ENCODE assay signal across 18 cellular contexts in genomic region chr7:148397985-148398384, GRCh38.
DNase-seq lines count a peak whose midpoint lies in the region; TF ChIP-seq lines count a peak whose summit lies in the region.
"Had no signal": no experiment of that assay in that cellular context is flagged by ENCODE, and none has a peak within 500 bp of the region (broad histone marks: within the 10 kb centered on the region; RNA-seq: fewer than 3 reads in every experiment).

No MANE protein-coding gene starts in this region.

- H3K27ac Mint-ChIP-seq in H9 = peak overlapping the region; percentile 31 to 62 (median 50); a peak in 3 of 7 replicates
- H3K27ac Mint-ChIP-seq: CD4-positive, CD25-positive, alpha-beta regulatory T cell had no signal

- H3K79me2 ChIP-seq in H9 (ENCODE audit: insufficient read depth, low read length) (no peaks in the 10 kb centered on the region), KMS-11 (ENCODE audit: insufficient read depth, low read depth) (no peaks in the 10 kb centered on the region)

- H3K56ac ChIP-seq in H9 (ENCODE audit: insufficient read length, low read depth, low read length) = no peak overlapping the region

- H3K4ac ChIP-seq in H9 (ENCODE audit: low read depth, low read length) = no peak overlapping the region

- no peaks in the 10 kb centered on the region for H3K23me2 ChIP-seq in H9 (ENCODE audit: insufficient read length, low read depth, low read length, poor library complexity, severe bottlenecking)

- no peak overlapping the region for H3T11ph ChIP-seq in H9 (ENCODE audit: low read length)

- H2BK12ac ChIP-seq in H9 (ENCODE audit: insufficient read length, low read depth, low read length) = no peak overlapping the region

- H2BK5ac ChIP-seq in H9 (ENCODE audit: insufficient read length, low read length) = no peak overlapping the region

- TF ChIP-seq CTCF in H9 (conservative IDR thresholded peaks at IDR 0.05) (no peak), KMS-11 (conservative IDR thresholded peaks at IDR 0.05; ENCODE audit: low read depth, low read length) (no peak), esophagus muscularis mucosa (IDR thresholded peaks at IDR 0.05) (no peak)

- no peak overlapping the region for H2AK5ac ChIP-seq in H9 (ENCODE audit: insufficient read length, low read length)

- TF ChIP-seq EP300 in esophagus muscularis mucosa (IDR thresholded peaks at IDR 0.05) = no peak

- DNase-seq in H9 (no peak), esophagus muscularis mucosa (ENCODE audit: extremely low spot score) (peak; percentile 42), SJCRH30 (no peak), NCI-H146 (lab: John Stamatoyannopoulos, UW) (no peak)
- no peak for DNase-seq in stimulated activated naive CD4-positive, alpha-beta T cell treated with Interleukin-2 at 50 U/mL for 16 hours (lab: John Stamatoyannopoulos, UW)
- no peak for DNase-seq in stimulated activated CD4-positive, alpha-beta T cell treated with anti-CD3 and anti-CD28 coated beads, Interleukin-2, amount 100 ng/mL, for 24 hours
- DNase-seq: EL, GF-D8, GOT3, IMR-90, NCI-H1105, NCI-H2171, NCI-H345, NCI-H524, NCI-H774, Peyer's patch had no signal

- no peaks in the 10 kb centered on the region for H3K9me3 Mint-ChIP-seq in H9
- H3K9me3 Mint-ChIP-seq: CD4-positive, CD25-positive, alpha-beta regulatory T cell had no signal

- H3K9me3 ChIP-seq in H9 (ENCODE audit: control insufficient read depth, low read depth, low read length) = no peaks in the 10 kb centered on the region
- H3K9me3 ChIP-seq in esophagus muscularis mucosa = no peaks in the 10 kb centered on the region
- H3K9me3 ChIP-seq in SJCRH30 (replicated peaks) = no peaks in the 10 kb centered on the region
- H3K9me3 ChIP-seq: Peyer's patch had no signal

- H4K8ac ChIP-seq in H9 (replicated peaks; ENCODE audit: insufficient read length, low read depth, low read length) = no peak overlapping the region

- intact Hi-C loops in esophagus muscularis mucosa (cut with DNase I) = no loop called here

- no peak overlapping the region for H3K14ac ChIP-seq in H9 (ENCODE audit: insufficient read depth, low read length)

- H3K36me3 ChIP-seq in KMS-11 (ENCODE audit: insufficient read depth) (no peaks in the 10 kb centered on the region), esophagus muscularis mucosa (no peaks in the 10 kb centered on the region), SJCRH30 (no peaks in the 10 kb centered on the region)
- H3K36me3 ChIP-seq: Peyer's patch had no signal

- H3K4me3 ChIP-seq in KMS-11 (IDR thresholded peaks at IDR 0.05; ENCODE audit: insufficient read depth, low read depth, low read length) (no peak overlapping the region), esophagus muscularis mucosa (no peak overlapping the region), SJCRH30 (no peak overlapping the region)
- H3K4me3 ChIP-seq: Peyer's patch had no signal

- H3K23ac ChIP-seq in H9 (ENCODE audit: insufficient read length, low read depth, low read length) = no peak overlapping the region

- no peak overlapping the region for H2BK120ac ChIP-seq in H9 (ENCODE audit: low read depth, low read length, poor library complexity, severe bottlenecking)

- H4K91ac ChIP-seq in H9 (ENCODE audit: insufficient read length, low read depth, low read length) = no peak overlapping the region

- peaks cover 0 to 5% (median 4%) of the 10 kb centered on the region in 3 experiments; a peak in 3 of 7 replicates for H3K36me3 Mint-ChIP-seq in H9 (ENCODE audit: insufficient read depth in 1 of 3, low read depth in 3 of 3)
- H3K36me3 Mint-ChIP-seq: CD4-positive, CD25-positive, alpha-beta regulatory T cell had no signal

- no peak for TF ChIP-seq POLR2A in esophagus muscularis mucosa (IDR thresholded peaks at IDR 0.05; ENCODE audit: low read depth)

- no peak overlapping the region for H3K18ac ChIP-seq in H9 (ENCODE audit: insufficient read length, low read depth, low read length)

- no peak overlapping the region for H3K4me3 Mint-ChIP-seq in H9
- H3K4me3 Mint-ChIP-seq: CD4-positive, CD25-positive, alpha-beta regulatory T cell had no signal

- peaks cover 2% of the 10 kb centered on the region for H3K79me1 ChIP-seq in H9 (ENCODE audit: insufficient read depth, low read depth, low read length, poor library complexity, severe bottlenecking)

- H3K4me1 Mint-ChIP-seq in H9 = peaks cover 80 to 83% of the 10 kb centered on the region in 2 experiments

- H3K4me2 ChIP-seq in H9 (ENCODE audit: insufficient read depth, insufficient read length, low read length) (no peak overlapping the region), KMS-11 (peak overlapping the region; percentile 56; the same call in 1 of the 2 replicates)

- H2BK20ac ChIP-seq in H9 (ENCODE audit: low read depth, low read length, poor library complexity, severe bottlenecking) = no peak overlapping the region

- H3K27me3 Mint-ChIP-seq in H9 (ENCODE audit: low read depth) = no peaks in the 10 kb centered on the region

- H3K9ac ChIP-seq in H9 (ENCODE audit: extremely low read depth, insufficient read length, low read length) (no peak overlapping the region), KMS-11 (no peak overlapping the region)

- WGBS in H9 (ENCODE audit: extremely low coverage, insufficient read length, low lambda C conversion rate) = no CpG with 5 or more reads among the region's 5 CpGs
- 75% methylated on average over 5 of the region's 5 CpGs for WGBS in esophagus muscularis mucosa

- H3K27ac ChIP-seq in H9 (ENCODE audit: insufficient read length, low read depth, low read length) = no peak overlapping the region
- H3K27ac ChIP-seq in KMS-11 = peak overlapping the region; percentile 41; the same call in 1 of the 2 replicates
- no peak overlapping the region for H3K27ac ChIP-seq in esophagus muscularis mucosa (replicated peaks in 1 of 4)
- H3K27ac ChIP-seq in SJCRH30 = no peak overlapping the region
- H3K27ac ChIP-seq: Peyer's patch had no signal

- H2AFZ ChIP-seq in H9 (ENCODE audit: low read length) = no peak overlapping the region
- no peak overlapping the region for H2AFZ ChIP-seq in KMS-11 (ENCODE audit: low read depth)

- no peaks in the 10 kb centered on the region for H3K27me3 ChIP-seq in H9 (ENCODE audit: insufficient read depth, low read length)
- no peaks in the 10 kb centered on the region for H3K27me3 ChIP-seq in KMS-11 (ENCODE audit: insufficient read depth, low read depth)
- peaks cover 0 to 4% (median 0%) of the 10 kb centered on the region in 4 donors for H3K27me3 ChIP-seq in esophagus muscularis mucosa
- H3K27me3 ChIP-seq in SJCRH30 = peaks cover 31% of the 10 kb centered on the region
- H3K27me3 ChIP-seq: Peyer's patch had no signal

- peaks cover 26% of the 10 kb centered on the region for H3K4me1 ChIP-seq in H9 (ENCODE audit: insufficient read depth, low read length)
- H3K4me1 ChIP-seq in KMS-11 (ENCODE audit: low read depth, poor library complexity, severe bottlenecking) = peaks cover 46% of the 10 kb centered on the region
- peaks cover 0 to 20% (median 14%) of the 10 kb centered on the region in 4 donors for H3K4me1 ChIP-seq in esophagus muscularis mucosa
- no peaks in the 10 kb centered on the region for H3K4me1 ChIP-seq in SJCRH30
- H3K4me1 ChIP-seq: Peyer's patch had no signal

- H2BK15ac ChIP-seq in H9 (ENCODE audit: low read depth, low read length) = no peak overlapping the region

- H4K5ac ChIP-seq in H9 (ENCODE audit: insufficient read length, low read depth, low read length) = no peak overlapping the region

- H4K20me1 ChIP-seq in H9 (ENCODE audit: control insufficient read depth, insufficient read depth, insufficient read length) (no peaks in the 10 kb centered on the region), KMS-11 (ENCODE audit: insufficient read depth) (no peaks in the 10 kb centered on the region)
